8 cellular contexts compared by ENCODE assay signal in the genomic region with DNA sequence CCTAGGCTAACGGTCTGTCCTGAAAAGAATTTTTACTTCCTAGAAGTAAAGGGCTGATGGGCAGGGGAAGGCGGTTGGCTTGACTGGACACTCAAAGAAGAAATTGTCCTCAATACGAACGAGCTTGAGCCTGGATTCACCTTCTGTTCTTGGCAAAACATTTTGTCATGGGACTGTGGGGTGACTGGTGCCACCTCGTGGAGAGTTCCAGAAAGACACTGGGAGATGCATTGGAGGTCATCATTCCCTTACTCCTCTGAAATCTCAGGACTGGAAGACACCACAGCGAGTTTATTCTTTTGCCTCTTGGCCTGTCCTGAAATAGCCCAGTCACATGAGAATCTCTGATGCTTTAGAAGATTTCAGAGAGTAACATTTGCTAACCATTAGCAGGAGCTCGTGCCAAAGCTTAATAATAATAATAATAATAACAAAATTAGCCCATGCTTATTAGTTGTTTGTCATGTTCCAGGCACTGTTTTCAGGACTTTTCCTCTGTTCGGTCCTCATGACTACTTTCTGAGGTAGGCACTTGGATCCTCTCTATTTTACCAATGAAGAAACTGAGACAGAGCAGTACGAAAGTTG. TPM values are rescaled to one million over a fixed set of nuclear protein-coding genes. Genes with fewer than 3 reads are reported as not detected.
DNase-seq lines count a peak whose midpoint lies in the region; ATAC-seq, FAIRE-seq and TF ChIP-seq lines count a peak whose summit lies in the region.
"Had no signal": no experiment of that assay in that cellular context is flagged by ENCODE, and none has a peak within 500 bp of the region (broad histone marks: within the 10 kb centered on the region; RNA-seq: fewer than 3 reads in every experiment).

No MANE protein-coding gene starts in this region.

- H3K27me3 ChIP-seq in SJSA1 (replicated peaks) (no peaks in the 10 kb centered on the region), K562 (ENCODE audit: control insufficient read depth in 2 of 2, insufficient read depth in 2 of 2, low read length in 2 of 2) (no peaks in the 10 kb centered on the region), iPS DF 6.9 (ENCODE audit: control insufficient read depth, insufficient read depth, low read length) (no peaks in the 10 kb centered on the region)

- TF ChIP-seq CTCF in K562 (IDR thresholded peaks at IDR 0.05 in 2 of 3, conservative IDR thresholded peaks at IDR 0.05 in 1 of 3; ENCODE audit: insufficient read depth in 2 of 3, low read depth in 1 of 3, low read length in 3 of 3) = peak; percentile 76 to 83 (median 82)

- CTCF ChIA-PET in K562 (lab: Yijun Ruan, JAX; ENCODE audit: low intra/inter-chr PET ratio) = interaction anchor here (0.7 to 1.0 kb wide), 2 partner anchors 53 to 286 kb away, joined by 3 to 5 read pairs; no protein-coding TSS in a partner anchor

- H3K9me3 ChIP-seq in SJSA1 (replicated peaks) (peaks cover 4% of the 10 kb centered on the region; the same call in 1 of the 2 replicates), K562 (replicated peaks; ENCODE audit: control insufficient read depth, insufficient read depth, low read depth, low read length) (peaks cover 12% of the 10 kb centered on the region), iPS DF 6.9 (ENCODE audit: control insufficient read depth, insufficient read depth, low read length) (no peaks in the 10 kb centered on the region)

- 19% methylated on average over 9 of the region's 9 CpGs for WGBS in K562 (ENCODE audit: insufficient coverage, low coverage, missing lambda C conversion rate)
- WGBS in iPS DF 6.9 (ENCODE audit: insufficient coverage, insufficient read length) = no CpG with 5 or more reads among the region's 9 CpGs

- no peaks in the 10 kb centered on the region for H3K9me1 ChIP-seq in K562 (ENCODE audit: control insufficient read depth, insufficient read depth, low read length)

- H3K4me3 ChIP-seq in SJSA1 = no peak overlapping the region
- H3K4me3 ChIP-seq in K562 = no peak overlapping the region
- H3K4me3 ChIP-seq in iPS DF 6.9 (ENCODE audit: low read length) = no peak overlapping the region

- FAIRE-seq in K562 (lab: Jason Lieb, UNC) = peak; percentile 93
- FAIRE-seq: endometrium had no signal

- 0 out of 2 replicates have a peak overlapping the region, but pooled peaks have one; percentile 44 for H2AFZ ChIP-seq in K562 (ENCODE audit: low read depth, low read length)

- in situ Hi-C loops in K562 (cut with MboI) = no loop called here

- H3K36me3 ChIP-seq in SJSA1 = no peaks in the 10 kb centered on the region
- peaks cover 6% of the 10 kb centered on the region; the same call in 1 of the 3 replicates for H3K36me3 ChIP-seq in K562 (ENCODE audit: control insufficient read depth, insufficient read depth, low read length)
- H3K36me3 ChIP-seq in iPS DF 6.9 (ENCODE audit: control insufficient read depth, insufficient read depth, low read length) = no peaks in the 10 kb centered on the region

- TF ChIP-seq EP300 in K562 (IDR thresholded peaks at IDR 0.05; ENCODE audit: low read length) = no peak

- no peak for TF ChIP-seq POLR2A in K562 (conservative IDR thresholded peaks at IDR 0.05)

- H3K27ac ChIP-seq in SJSA1 = no peak overlapping the region
- no peak overlapping the region for H3K27ac ChIP-seq in K562 (ENCODE audit: extremely low read depth, low read depth, low read length)
- no peak overlapping the region for H3K27ac ChIP-seq in iPS DF 6.9 (ENCODE audit: low read length)

- no TSS peak for BruUV-seq in K562 (replicated peaks; lab: Mats Ljungman, UMichigan)

- POLR2A ChIA-PET in K562 (lab: Yijun Ruan, JAX) = interaction anchor here (0.6 to 1.0 kb wide), 3 partner anchors 41 to 191 kb away, joined by 3 to 4 read pairs (median 3); no protein-coding TSS in a partner anchor

- no peaks in the 10 kb centered on the region for H3K4me1 ChIP-seq in SJSA1 (replicated peaks)
- H3K4me1 ChIP-seq in K562 (replicated peaks in 1 of 2; ENCODE audit: control insufficient read depth in 2 of 2, insufficient read depth in 2 of 2, low read length in 2 of 2) = no peaks in the 10 kb centered on the region; a peak in 3 of 5 replicates
- no peaks in the 10 kb centered on the region for H3K4me1 ChIP-seq in iPS DF 6.9 (ENCODE audit: control insufficient read depth, insufficient read depth, low read length)

- ATAC-seq in GM21786 (IDR thresholded peaks at IDR 0.05; ENCODE audit: unreplicated experiment) (peak; percentile 88), K562 (peak; percentile 95)

- intact Hi-C loops in K562 (cut with micrococcal nuclease) = loop anchor here (1.0 to 10.0 kb wide), 4 partner anchors 53 to 332 kb away; partner anchors contain the start of genes SLC9A2 and SLC9A4

- H3K79me2 ChIP-seq in K562 (ENCODE audit: control insufficient read depth, insufficient read depth, low read length) = no peaks in the 10 kb centered on the region

- H3K4me2 ChIP-seq in K562 (ENCODE audit: insufficient read depth, low read length) = no peak overlapping the region

- no peak overlapping the region for H3K9ac ChIP-seq in K562 (ENCODE audit: insufficient read depth in 1 of 2, low read depth in 2 of 2, low read length in 2 of 2)

- no peaks in the 10 kb centered on the region for H4K20me1 ChIP-seq in K562 (replicated peaks; ENCODE audit: control insufficient read depth, insufficient read depth, low read length)

- peak; percentile 45 to 73 for TF ChIP-seq RAD21 in K562 (CRISPR knock-in tag; conservative IDR thresholded peaks at IDR 0.05 in 1 of 2, IDR thresholded peaks at IDR 0.05 in 1 of 2)

- DNase-seq in GM04504 (ENCODE audit: low read depth) = peak; percentile 33
- peak; percentile 63 for DNase-seq in LHCN-M2 (ENCODE audit: low read depth)
- peak; percentile 23 to 48 for DNase-seq in SJSA1 (ENCODE audit: low read depth in 1 of 2, low spot score in 2 of 2)
- DNase-seq in K562 (ENCODE audit: extremely low read depth in 1 of 4, low spot score in 3 of 4) = peak; percentile 62 to 74 (median 68)
- peak; percentile 55 for DNase-seq in iPS DF 6.9 (ENCODE audit: low read depth, low spot score)
- DNase-seq in smooth muscle cell of the brain vasculature (ENCODE audit: low read depth, low spot score) = peak; percentile 64

TF ChIP-seq in K562, 482 proteins besides CTCF, POLR2A, EP300 and RAD21:
- TF ChIP-seq, protein P1, sequence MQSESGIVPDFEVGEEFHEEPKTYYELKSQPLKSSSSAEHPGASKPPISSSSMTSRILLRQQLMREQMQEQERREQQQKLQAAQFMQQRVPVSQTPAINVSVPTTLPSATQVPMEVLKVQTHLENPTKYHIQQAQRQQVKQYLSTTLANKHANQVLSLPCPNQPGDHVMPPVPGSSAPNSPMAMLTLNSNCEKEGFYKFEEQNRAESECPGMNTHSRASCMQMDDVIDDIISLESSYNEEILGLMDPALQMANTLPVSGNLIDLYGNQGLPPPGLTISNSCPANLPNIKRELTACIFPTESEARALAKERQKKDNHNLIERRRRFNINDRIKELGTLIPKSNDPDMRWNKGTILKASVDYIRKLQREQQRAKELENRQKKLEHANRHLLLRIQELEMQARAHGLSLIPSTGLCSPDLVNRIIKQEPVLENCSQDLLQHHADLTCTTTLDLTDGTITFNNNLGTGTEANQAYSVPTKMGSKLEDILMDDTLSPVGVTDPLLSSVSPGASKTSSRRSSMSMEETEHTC (IDR thresholded peaks at IDR 0.05) = 0 out of 2 replicates have a peak, but pooled peaks have one; percentile 58
- TF ChIP-seq KLF16 (IDR thresholded peaks at IDR 0.05) (0 out of 2 replicates have a peak, but pooled peaks have one; percentile 15), SMC3 (conservative IDR thresholded peaks at IDR 0.05; ENCODE audit: insufficient read depth, low read depth, low read length) (peak; percentile 75)
- TF ChIP-seq, protein P2, sequence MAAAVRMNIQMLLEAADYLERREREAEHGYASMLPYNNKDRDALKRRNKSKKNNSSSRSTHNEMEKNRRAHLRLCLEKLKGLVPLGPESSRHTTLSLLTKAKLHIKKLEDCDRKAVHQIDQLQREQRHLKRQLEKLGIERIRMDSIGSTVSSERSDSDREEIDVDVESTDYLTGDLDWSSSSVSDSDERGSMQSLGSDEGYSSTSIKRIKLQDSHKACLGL (CRISPR knock-in tag; IDR thresholded peaks at IDR 0.05; ENCODE audit: borderline replicate concordance, poor library complexity, severe bottlenecking) = no peak

RNA-seq across cellular contexts. Expression of gene TMEM182, which starts 44.5 kb away (rescaled TPM):
- total RNA-seq in LHCN-M2 (2014; rRNA removed) = 2.7 and 4.0 TPM in 2 replicates
- polyA plus RNA-seq in LHCN-M2 (2012) = 2.6 TPM
- total RNA-seq in SJSA1 (2014; rRNA removed; shearing (Covaris generic)) = 2.9 and 3.7 TPM in 2 replicates
- total RNA-seq in K562 (2011; cell fraction: chromatin; rRNA removed; ENCODE audit: low replicate concordance) = 9.4 and 13.2 TPM in 2 replicates
- 4.2 and 6.6 TPM in 2 replicates for total RNA-seq in K562 (2011; cell fraction: nucleolus; rRNA removed)
- 7.0 and 16.0 TPM in 2 replicates for total RNA-seq in K562 (2011; cell fraction: nucleoplasm; rRNA removed)
- 4.8 and 5.5 TPM in 2 replicates for total RNA-seq in K562 (2014; rRNA removed)
- total RNA-seq in K562 (2014; rRNA removed; fragmentation: Illumina TruSeq; extraction: Trizol) = 6.7 and 7.2 TPM in 2 replicates
- total RNA-seq in K562 (2015; rRNA removed; fragmentation: Illumina TruSeq; extraction: Trizol) = 5.6 and 5.7 TPM in 2 replicates
- 5.2 and 7.6 TPM in 2 replicates for total RNA-seq in K562 (2021)
- polyA plus RNA-seq in K562 (2011; rRNA removed) = 5.7 and 7.5 TPM in 2 replicates
- 3.7 and 7.9 TPM in 2 replicates for polyA plus RNA-seq in K562 (2011; cell fraction: cytosol; rRNA removed)
- polyA plus RNA-seq in K562 (2011; cell fraction: nucleus; rRNA removed) = 6.7 and 8.1 TPM in 2 replicates
- polyA plus RNA-seq in K562 (2012) = 7.3 and 12.4 TPM in 2 replicates
- polyA plus RNA-seq in K562 (2014; fragmentation: Illumina TruSeq; extraction: Trizol) = 10.0 and 11.2 TPM in 2 replicates
- 10 to 100 TPM in 1 of 2 experiments, 1 to 10 TPM in 1; 8.7 to 11.4 TPM for polyA plus RNA-seq in K562 (2014; fragmentation: Nextera tagmentation; extraction: Ambion mirVana)
- polyA plus RNA-seq in K562 (2014; rRNA removed) = 6.3 and 7.8 TPM in 2 replicates
- polyA minus RNA-seq in K562 (2011; rRNA and poly(A)+ RNA removed) = 11.3 and 12.0 TPM in 2 replicates
- 2.2 and 3.8 TPM in 2 replicates for polyA minus RNA-seq in K562 (2011; cell fraction: cytosol; rRNA and poly(A)+ RNA removed)
- 7.3 and 9.8 TPM in 2 replicates for polyA minus RNA-seq in K562 (2011; cell fraction: nucleus; rRNA and poly(A)+ RNA removed)
